In genomic region chr5:147193123-147193522, GRCh38 we compare ENCODE assay signal across 22 cellular contexts. TPM values are rescaled to one million over a fixed set of nuclear protein-coding genes. Genes with fewer than 3 reads are reported as not detected.
"Had no signal": no experiment of that assay in that cellular context is flagged by ENCODE, and none has a peak within 500 bp of the region (broad histone marks: within the 10 kb centered on the region; RNA-seq: fewer than 3 reads in every experiment).

No MANE protein-coding gene starts in this region.

- H3K9me3 ChIP-seq: SK-N-SH had no signal

- H3K4me3 ChIP-seq: K562 had no signal

- ATAC-seq: K562, T-cell had no signal

- H3K9ac ChIP-seq: KMS-11, SK-N-SH had no signal

- H3K36me3 Mint-ChIP-seq: IgD-negative memory B cell, T-cell had no signal

- H3K27ac Mint-ChIP-seq: IgD-negative memory B cell, T-cell had no signal

- H3K9me3 Mint-ChIP-seq: IgD-negative memory B cell, T-cell had no signal

- H3K4me2 ChIP-seq: KMS-11, SK-N-SH had no signal

- DNase-seq: Kasumi-1, MM.1S, NCI-H1092 treated with DMSO at 0.1 percent for 48 hours, NCI-H1436, NCI-H187, NCI-H2029, NCI-H2081 treated with DMSO at 0.1 percent for 48 hours, NCI-H2171, NCI-H510A, NCI-H524 treated with DMSO at 0.1 percent for 48 hours, NCI-H69, NCI-H774, Right ventricle myocardium superior, RPMI8226, SIG-M5, SK-N-SH, SW 1271, T-cell had no signal

- H3K27ac ChIP-seq: HL-60, KMS-11 had no signal

- H3K4me3 Mint-ChIP-seq: IgD-negative memory B cell, T-cell had no signal

RNA-seq across cellular contexts. Expression of gene STK32A, which starts 41.7 kb away (rescaled TPM):
- total RNA-seq: K562, T-cell had no signal
- polyA plus RNA-seq: IgD-negative memory B cell, K562 had no signal
